ENCODE assay signal across 24 cellular contexts in the genomic region with DNA sequence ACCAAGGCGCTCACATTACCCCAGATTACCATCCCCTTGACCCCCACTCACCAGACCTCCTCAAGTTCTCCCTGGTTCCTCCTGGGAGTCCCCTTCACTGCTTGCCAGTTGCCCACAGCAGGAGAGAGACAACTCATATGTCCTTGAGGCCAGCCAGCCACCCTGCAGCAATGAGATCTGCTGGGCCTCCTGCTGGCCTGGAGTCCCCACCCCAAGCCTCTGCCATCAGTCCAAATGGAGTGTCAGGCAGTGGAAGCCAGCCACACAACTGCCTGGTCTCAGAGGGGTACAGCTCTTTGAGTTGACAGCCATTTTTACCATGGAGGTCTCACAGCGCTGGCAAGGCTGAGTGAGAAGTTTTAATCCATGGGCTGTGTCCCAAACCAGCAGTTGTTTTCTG. TPM values are rescaled to one million over a fixed set of nuclear protein-coding genes. Genes with fewer than 3 reads are reported as not detected.
A peak's percentile ranks its signal among the peaks of the same experiment; 100 is the strongest.
DNase-seq lines count a peak whose midpoint lies in the region; ATAC-seq, FAIRE-seq and TF ChIP-seq lines count a peak whose summit lies in the region.
"Had no signal": no experiment of that assay in that cellular context is flagged by ENCODE, and none has a peak within 500 bp of the region (broad histone marks: within the 10 kb centered on the region; RNA-seq: fewer than 3 reads in every experiment).

No MANE protein-coding gene starts in this region.

- H2BK15ac ChIP-seq in mesendoderm (replicated peaks; ENCODE audit: low read depth): no peak overlapping the region

- POLR2A ChIA-PET in HepG2 (lab: Yijun Ruan, JAX): no interaction called here

- no peak overlapping the region for H2AK5ac ChIP-seq in mesendoderm (ENCODE audit: low read length)

- TF ChIP-seq POLR2A in HepG2 (IDR thresholded peaks at IDR 0.05; ENCODE audit: insufficient read depth in 1 of 2, low read depth in 2 of 2, low read length in 2 of 2): no peak
- TF ChIP-seq POLR2A in right lobe of liver (IDR thresholded peaks at IDR 0.05): no peak
- TF ChIP-seq POLR2A in esophagus squamous epithelium (IDR thresholded peaks at IDR 0.05): no peak

- CTCF ChIA-PET in HepG2 (lab: Yijun Ruan, JAX; ENCODE audit: low intra/inter-chr PET ratio, low total read pairs): no interaction called here

- no peak overlapping the region for H3K4me3 ChIP-seq in HepG2 (replicated peaks in 1 of 3; ENCODE audit: insufficient read depth in 1 of 3, low read depth in 2 of 3, low read length in 3 of 3)
- no peak overlapping the region for H3K4me3 ChIP-seq in right lobe of liver
- no peak overlapping the region for H3K4me3 ChIP-seq in Karpas-422 (ENCODE audit: low read length)
- H3K4me3 ChIP-seq in mesendoderm (ENCODE audit: low read length): no peak overlapping the region
- no peak overlapping the region for H3K4me3 ChIP-seq in esophagus squamous epithelium
- H3K4me3 ChIP-seq: BLaER1, GM12878, GM23248 had no signal

- H3K23ac ChIP-seq in mesendoderm (ENCODE audit: low read length): no peak overlapping the region

- no peak overlapping the region for H4K5ac ChIP-seq in mesendoderm (ENCODE audit: low read length)

- no peaks in the 10 kb centered on the region for H3K9me3 Mint-ChIP-seq in stimulated activated memory B cell treated with anti-CD40 and anti-IgM and Interleukin-4, amounts not matched to agents 10 μg/mL and 1 μg/mL and 100 μg/mL, for 72 hours
- H3K9me3 Mint-ChIP-seq: CD8-positive, alpha-beta T cell had no signal

- H3K27me3 ChIP-seq in HepG2 (ENCODE audit: control insufficient read depth in 1 of 2, insufficient read depth in 2 of 2, low read length in 2 of 2): no peaks in the 10 kb centered on the region
- H3K27me3 ChIP-seq in right lobe of liver: no peaks in the 10 kb centered on the region
- no peaks in the 10 kb centered on the region for H3K27me3 ChIP-seq in Karpas-422 (ENCODE audit: low read length)
- H3K27me3 ChIP-seq in mesendoderm (ENCODE audit: insufficient read depth, low read length, poor library complexity): no peaks in the 10 kb centered on the region
- H3K27me3 ChIP-seq in esophagus squamous epithelium: peaks cover 0 to 8% (median 0%) of the 10 kb centered on the region in 4 donors
- H3K27me3 ChIP-seq: BLaER1 had no signal

- TF ChIP-seq EP300 in HepG2 (IDR thresholded peaks at IDR 0.05; ENCODE audit: low read depth in 2 of 2, low read length in 2 of 2) (no peak), HepG2 (CRISPR knock-in tag; IDR thresholded peaks at IDR 0.05; ENCODE audit: borderline replicate concordance) (no peak)

- H3K9me3 ChIP-seq in HepG2 (ENCODE audit: low read length) (no peaks in the 10 kb centered on the region), right lobe of liver (no peaks in the 10 kb centered on the region), Karpas-422 (ENCODE audit: low read length) (no peaks in the 10 kb centered on the region), esophagus squamous epithelium (no peaks in the 10 kb centered on the region)
- H3K9me3 ChIP-seq: Caco-2 had no signal

- H3K36me3 Mint-ChIP-seq in stimulated activated memory B cell treated with anti-CD40 and anti-IgM and Interleukin-4, amounts not matched to agents 10 μg/mL and 1 μg/mL and 100 μg/mL, for 72 hours: no peaks in the 10 kb centered on the region
- H3K36me3 Mint-ChIP-seq: CD4-positive, CD25-positive, alpha-beta regulatory T cell; CD8-positive, alpha-beta T cell had no signal

- FAIRE-seq in HepG2 (lab: Jason Lieb, UNC): no peak
- FAIRE-seq: A204.1, GM12878, GM19239, H54 had no signal

- no TSS peak for BruUV-seq in HepG2 (replicated peaks; lab: Mats Ljungman, UMichigan)

- DNase-seq in HepG2 (ENCODE audit: low spot score) (no peak), right lobe of liver (no peak), Karpas-422 (peak; percentile 23), mesendoderm (peak; percentile 17), esophagus squamous epithelium (lab: John Stamatoyannopoulos, UW) (no peak), Right ventricle myocardium inferior (ENCODE audit: missing footprints) (no peak)
- no peak for DNase-seq in activated naive CD4-positive, alpha-beta T cell (lab: John Stamatoyannopoulos, UW)
- DNase-seq: Caco-2; CD4-positive, CD25-positive, alpha-beta regulatory T cell; CD8-positive, alpha-beta T cell; DMS153; EL; GDM1; GM23248; HCEC 1CT had no signal

- no peak overlapping the region for H2BK5ac ChIP-seq in mesendoderm (ENCODE audit: low read length)

- H3K27me3 Mint-ChIP-seq in stimulated activated memory B cell treated with anti-CD40 and anti-IgM and Interleukin-4, amounts not matched to agents 10 μg/mL and 1 μg/mL and 100 μg/mL, for 72 hours: peaks cover 9% of the 10 kb centered on the region

- no peaks in the 10 kb centered on the region for H4K20me1 ChIP-seq in HepG2 (ENCODE audit: insufficient read depth, low read length)
- H4K20me1 ChIP-seq in Karpas-422 (ENCODE audit: insufficient read depth, low read depth, low read length): no peaks in the 10 kb centered on the region
- H4K20me1 ChIP-seq: BLaER1 had no signal

- H3K27ac Mint-ChIP-seq in stimulated activated memory B cell treated with anti-CD40 and anti-IgM and Interleukin-4, amounts not matched to agents 10 μg/mL and 1 μg/mL and 100 μg/mL, for 72 hours: no peak overlapping the region
- H3K27ac Mint-ChIP-seq: B cell; CD4-positive, CD25-positive, alpha-beta regulatory T cell; CD8-positive, alpha-beta T cell had no signal

- H3K4me2 ChIP-seq in HepG2 (ENCODE audit: low read depth, low read length): no peak overlapping the region
- H3K4me2 ChIP-seq in Karpas-422 (ENCODE audit: low read depth, low read length, poor library complexity, severe bottlenecking): no peak overlapping the region
- H3K4me2 ChIP-seq in mesendoderm (ENCODE audit: low read length): no peak overlapping the region
- H3K4me2 ChIP-seq: BLaER1 had no signal

- WGBS in HepG2 (ENCODE audit: low lambda C conversion rate): 80% methylated on average over 1 of the region's 2 CpGs
- WGBS in right lobe of liver (ENCODE audit: insufficient coverage, low coverage, low lambda C conversion rate, missing lambda C conversion rate): 100% methylated on average over 1 of the region's 2 CpGs
- no CpG with 5 or more reads among the region's 2 CpGs for WGBS in mesendoderm (ENCODE audit: extremely low coverage, insufficient coverage, low lambda C conversion rate)
- WGBS in esophagus squamous epithelium, 2 donors: 100% methylated on average over 1 to 2 of the region's 2 CpGs

- TF ChIP-seq CTCF in HepG2 (CRISPR knock-in tag; IDR thresholded peaks at IDR 0.05): no peak
- no peak for TF ChIP-seq CTCF in right lobe of liver (IDR thresholded peaks at IDR 0.05)
- no peak for TF ChIP-seq CTCF in esophagus squamous epithelium (IDR thresholded peaks at IDR 0.05)

- in situ Hi-C loops in HepG2 (cut with HindIII; ENCODE audit: extremely low pct_ligation_motif_present, low pct_unique_long_range_greater_than_20kb): loop anchor here (25.0 kb wide), 1 partner anchor 488 kb away; no protein-coding TSS in a partner anchor

- no peak overlapping the region for H2BK120ac ChIP-seq in mesendoderm (ENCODE audit: low read depth, low read length)

- no peak overlapping the region for H3K27ac ChIP-seq in HepG2 (ENCODE audit: extremely low read length, insufficient read depth, low read length)
- no peak overlapping the region for H3K27ac ChIP-seq in right lobe of liver
- H3K27ac ChIP-seq in Karpas-422 (ENCODE audit: low read length): no peak overlapping the region
- H3K27ac ChIP-seq in mesendoderm (ENCODE audit: low read depth, low read length): no peak overlapping the region
- no peak overlapping the region for H3K27ac ChIP-seq in esophagus squamous epithelium
- H3K27ac ChIP-seq: 22Rv1, BLaER1, C4-2B, GM23248 had no signal

- H3K18ac ChIP-seq in mesendoderm (ENCODE audit: low read length): no peak overlapping the region

- H3K4me1 ChIP-seq in HepG2 (ENCODE audit: insufficient read depth, low read length): no peaks in the 10 kb centered on the region
- H3K4me1 ChIP-seq in right lobe of liver: no peaks in the 10 kb centered on the region
- H3K4me1 ChIP-seq in Karpas-422 (ENCODE audit: low read length): no peaks in the 10 kb centered on the region
- H3K4me1 ChIP-seq in mesendoderm (ENCODE audit: control insufficient read depth, low read depth, low read length): peaks cover 10% of the 10 kb centered on the region
- H3K4me1 ChIP-seq in esophagus squamous epithelium: no peaks in the 10 kb centered on the region
- H3K4me1 ChIP-seq: BLaER1, Caco-2 had no signal

- H2AFZ ChIP-seq in HepG2 (ENCODE audit: low read length): no peak overlapping the region
- no peak overlapping the region for H2AFZ ChIP-seq in Karpas-422 (ENCODE audit: low read length)
- H2AFZ ChIP-seq: GM23248 had no signal

- no peak overlapping the region for H3K4me3 Mint-ChIP-seq in stimulated activated memory B cell treated with anti-CD40 and anti-IgM and Interleukin-4, amounts not matched to agents 10 μg/mL and 1 μg/mL and 100 μg/mL, for 72 hours
- H3K4me3 Mint-ChIP-seq: B cell; CD4-positive, CD25-positive, alpha-beta regulatory T cell; CD8-positive, alpha-beta T cell had no signal

- no peaks in the 10 kb centered on the region for H3K9me2 ChIP-seq in Karpas-422 (replicated peaks; ENCODE audit: insufficient read depth, low read length)

- H4K8ac ChIP-seq in mesendoderm (ENCODE audit: low read depth, low read length): no peak overlapping the region

- H3K4ac ChIP-seq in mesendoderm (ENCODE audit: low read depth, low read length): no peak overlapping the region

- H3K4me1 Mint-ChIP-seq in stimulated activated memory B cell treated with anti-CD40 and anti-IgM and Interleukin-4, amounts not matched to agents 10 μg/mL and 1 μg/mL and 100 μg/mL, for 72 hours: no peaks in the 10 kb centered on the region
- H3K4me1 Mint-ChIP-seq: B cell had no signal

- ATAC-seq in HepG2 (peak; percentile 62; the same call in 2 of the 3 replicates), right lobe of liver (no peak), Right ventricle myocardium inferior (no peak)
- ATAC-seq in stimulated activated memory B cell treated with anti-CD40 and anti-IgM and Interleukin-4, amounts not matched to agents 10 μg/mL and 1 μg/mL and 100 μg/mL, for 72 hours: peak; percentile 25
- ATAC-seq: CD8-positive, alpha-beta T cell; GM12878 had no signal

- no peak overlapping the region for H3K56ac ChIP-seq in mesendoderm (ENCODE audit: low read length)

- H3K9ac ChIP-seq in HepG2 (ENCODE audit: insufficient read depth, low read depth, low read length) (no peak overlapping the region), Karpas-422 (ENCODE audit: low read length) (no peak overlapping the region), mesendoderm (ENCODE audit: low read length) (no peak overlapping the region)
- H3K9ac ChIP-seq: BLaER1, GM23248 had no signal

- H3K36me3 ChIP-seq in HepG2 (replicated peaks in 1 of 2; ENCODE audit: control insufficient read depth in 1 of 2, insufficient read depth in 2 of 2, low read length in 2 of 2) (no peaks in the 10 kb centered on the region), right lobe of liver (no peaks in the 10 kb centered on the region), Karpas-422 (ENCODE audit: insufficient read depth, low read length) (no peaks in the 10 kb centered on the region), mesendoderm (ENCODE audit: control insufficient read depth, insufficient read depth, low read length) (no peaks in the 10 kb centered on the region), esophagus squamous epithelium (no peaks in the 10 kb centered on the region)
- H3K36me3 ChIP-seq: BLaER1 had no signal

- H3K79me2 ChIP-seq in HepG2 (ENCODE audit: insufficient read depth, low read length): no peaks in the 10 kb centered on the region
- no peaks in the 10 kb centered on the region for H3K79me2 ChIP-seq in Karpas-422 (ENCODE audit: low read length)
- no peaks in the 10 kb centered on the region for H3K79me2 ChIP-seq in mesendoderm (ENCODE audit: control insufficient read depth, insufficient read depth, low read length)

- no peak for TF ChIP-seq RAD21 in HepG2 (CRISPR knock-in tag; IDR thresholded peaks at IDR 0.05)

- intact Hi-C loops in HepG2 (cut with micrococcal nuclease; ENCODE audit: unreplicated experiment) (no loop called here), right lobe of liver (cut with DNase I) (no loop called here), esophagus squamous epithelium (cut with DNase I) (no loop called here), Right ventricle myocardium inferior (cut with DNase I) (loop anchor here (10.0 kb wide), 1 partner anchor 1095 kb away; no protein-coding TSS in a partner anchor)

- no peaks in the 10 kb centered on the region for H3K79me1 ChIP-seq in mesendoderm (ENCODE audit: low read length)

RNA-seq across cellular contexts. Expression of a gene that starts 53.0 kb away (rescaled TPM):
- total RNA-seq in HepG2 (2016; rRNA removed; fragmentation: Illumina TruSeq; extraction: Trizol) (39.0 and 39.3 TPM in 2 replicates), right lobe of liver (10 to 100 TPM; 23.7 to 33.5 (median 30.0) TPM), esophagus squamous epithelium (10 to 100 TPM; 30.7 to 62.4 (median 40.4) TPM), Right ventricle myocardium inferior (36.8 TPM)
- total RNA-seq in HepG2 (2016; cell fraction: cytosol; rRNA removed; fragmentation: Illumina TruSeq; extraction: Trizol; ENCODE audit: low read depth): 14.3 and 19.7 TPM in 2 replicates
- 36.2 and 37.3 TPM in 2 replicates for total RNA-seq in HepG2 (2016; cell fraction: insoluble cytoplasmic fraction; rRNA removed; fragmentation: Illumina TruSeq; extraction: Trizol)
- 16.3 and 16.7 TPM in 2 replicates for total RNA-seq in HepG2 (2016; cell fraction: membrane; rRNA removed; fragmentation: Illumina TruSeq; extraction: Trizol)
- 81.7 and 97.8 TPM in 2 replicates for total RNA-seq in HepG2 (2016; cell fraction: nucleus; rRNA removed; fragmentation: Illumina TruSeq; extraction: Trizol)
- polyA plus RNA-seq in HepG2 (2011; rRNA removed): 18.5 and 22.5 TPM in 2 replicates
- 17.4 and 17.6 TPM in 2 replicates for polyA plus RNA-seq in HepG2 (2011; cell fraction: cytosol; rRNA removed)
- polyA plus RNA-seq in HepG2 (2011; cell fraction: nucleus; rRNA removed): 20.8 and 22.3 TPM in 2 replicates
- polyA plus RNA-seq in HepG2 (2012): 15.6 and 21.6 TPM in 2 replicates
- polyA plus RNA-seq in HepG2 (2016; cell fraction: cytosol; fragmentation: Illumina TruSeq; extraction: Trizol; ENCODE audit: low read depth): 6.5 and 6.8 TPM in 2 replicates
- polyA plus RNA-seq in HepG2 (2016; cell fraction: insoluble cytoplasmic fraction; fragmentation: Illumina TruSeq; extraction: Trizol; ENCODE audit: low read depth): 20.1 and 23.1 TPM in 2 replicates
- polyA plus RNA-seq in HepG2 (2016; cell fraction: membrane; fragmentation: Illumina TruSeq; extraction: Trizol; ENCODE audit: low read depth): 6.3 and 7.1 TPM in 2 replicates
- 11.9 and 13.5 TPM in 2 replicates for polyA plus RNA-seq in HepG2 (2016; cell fraction: nucleus; fragmentation: Illumina TruSeq; extraction: Trizol; ENCODE audit: insufficient read depth, low read depth)
- 58.5 and 59.7 TPM in 2 replicates for polyA minus RNA-seq in HepG2 (2011; rRNA and poly(A)+ RNA removed; ENCODE audit: low replicate concordance)
- polyA minus RNA-seq in HepG2 (2011; cell fraction: cytosol; rRNA and poly(A)+ RNA removed): 32.6 and 41.7 TPM in 2 replicates
- 256 and 272 TPM in 2 replicates for polyA minus RNA-seq in HepG2 (2011; cell fraction: nucleus; rRNA and poly(A)+ RNA removed)
- total RNA-seq in Karpas-422 (2014; rRNA removed; shearing (Covaris generic); ENCODE audit: low replicate concordance): 111 and 118 TPM in 2 replicates
- polyA plus RNA-seq in mesendoderm (2013, experiment 1 of 2): 27.6 TPM
- polyA plus RNA-seq in mesendoderm (2013, experiment 2 of 2): 28.5 TPM

Comparison
In these comparisons a context has a peak if more than half of its experiments do, and no peak if none do; other contexts are left out.
1. ATAC-seq: peak in HepG2 (single experiment) and stimulated activated memory B cell treated with anti-CD40 and anti-IgM and Interleukin-4, amounts not matched to agents 10 μg/mL and 1 μg/mL and 100 μg/mL, for 72 hours (single experiment); none in right lobe of liver (0 of 4) and Right ventricle myocardium inferior (single experiment).
2. DNase-seq: peak in Karpas-422 (single experiment) and mesendoderm (single experiment); none in HepG2 (single experiment), right lobe of liver (0 of 3), activated naive CD4-positive, alpha-beta T cell (0 of 4), esophagus squamous epithelium (single experiment) and Right ventricle myocardium inferior (single experiment).